In the genomic region with DNA sequence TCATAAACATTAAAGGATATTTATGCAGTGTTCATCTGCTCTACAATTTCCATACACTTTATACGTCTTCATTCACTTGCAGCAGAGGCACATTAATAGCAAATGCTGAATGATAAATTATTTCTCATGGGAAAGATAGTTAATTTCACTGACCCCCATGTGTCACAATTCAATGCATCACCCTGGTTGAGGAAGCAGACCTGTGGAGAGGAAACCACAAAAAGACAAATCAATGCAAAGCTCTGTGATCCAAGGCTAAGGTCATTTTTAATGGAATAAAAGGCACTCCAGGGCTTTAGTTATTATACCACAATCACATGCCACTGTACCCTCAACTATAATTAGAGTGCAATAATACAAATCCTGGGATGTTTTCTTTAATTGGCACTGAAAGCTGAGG, we compare ENCODE assay signal across 27 cellular contexts. TPM values are rescaled to one million over a fixed set of nuclear protein-coding genes. Genes with fewer than 3 reads are reported as not detected.
A peak's percentile ranks its signal among the peaks of the same experiment; 100 is the strongest.
DNase-seq lines count a peak whose midpoint lies in the region; ATAC-seq and TF ChIP-seq lines count a peak whose summit lies in the region.
"Had no signal": no experiment of that assay in that cellular context is flagged by ENCODE, and none has a peak within 500 bp of the region (broad histone marks: within the 10 kb centered on the region; RNA-seq: fewer than 3 reads in every experiment).

No MANE protein-coding gene starts in this region.

- H3K9me3 Mint-ChIP-seq in activated T-cell treated with anti-CD3 and anti-CD28 coated beads, Interleukin-2, amount 50 U/mL, for 4 hours, result peaks cover 5% of the 10 kb centered on the region
- H3K9me3 Mint-ChIP-seq: activated CD4-positive, alpha-beta memory T cell treated with anti-CD3 and anti-CD28 coated beads for 36 hours; activated naive CD8-positive, alpha-beta T cell treated with anti-CD3 and anti-CD28 coated beads, Interleukin-2, amount 50 U/mL, for 24 hours; nephron had no signal

- DNase-seq in NCI-H1105 treated with DMSO at 0.1 percent for 48 hours (lab: John Stamatoyannopoulos, UW) (peak; percentile 11), NCI-H1105 (lab: John Stamatoyannopoulos, UW) (no peak), M059J (ENCODE audit: low read depth) (peak; percentile 86), astrocyte of the cerebellum (ENCODE audit: low read depth) (peak; percentile 68), lung microvascular endothelial cell (ENCODE audit: low read depth in 2 of 2) (peak; percentile 23 to 81), iPS-NIHi7 (ENCODE audit: extremely low spot score) (no peak)
- no peak for DNase-seq in activated T-cell treated with anti-CD3 and anti-CD28 coated beads, Interleukin-2, amount 50 U/mL, for 4 hours
- DNase-seq: activated CD4-positive, alpha-beta memory T cell treated with anti-CD3 and anti-CD28 coated beads for 36 hours; activated CD4-positive, alpha-beta T cell treated with anti-CD3 and anti-CD28 coated beads for 1 hour; activated naive CD4-positive, alpha-beta T cell; activated naive CD8-positive, alpha-beta T cell treated with anti-CD3 and anti-CD28 coated beads, Interleukin-2, amount 50 U/mL, for 24 hours; body of pancreas; DMS79 treated with DMSO at 0.1 percent for 48 hours; GOT3; hippocampal formation; left colon; mammary epithelial cell; NCI-H1417 treated with DMSO at 0.1 percent for 48 hours; NCI-H2081 treated with DMSO at 0.1 percent for 48 hours; stimulated activated naive CD4-positive, alpha-beta T cell; T-helper 2 cell had no signal

- H3K4me1 Mint-ChIP-seq in activated T-cell treated with anti-CD3 and anti-CD28 coated beads, Interleukin-2, amount 50 U/mL, for 4 hours (ENCODE audit: low read depth), result no peaks in the 10 kb centered on the region
- H3K4me1 Mint-ChIP-seq: activated naive CD8-positive, alpha-beta T cell treated with anti-CD3 and anti-CD28 coated beads, Interleukin-2, amount 50 U/mL, for 24 hours; nephron had no signal

- no peak overlapping the region for H3K4me3 ChIP-seq in astrocyte of the cerebellum (ENCODE audit: low read depth, low read length)
- H3K4me3 ChIP-seq: body of pancreas, gastroesophageal sphincter, smooth muscle cell, suprapubic skin had no signal

- H3K36me3 Mint-ChIP-seq in activated T-cell treated with anti-CD3 and anti-CD28 coated beads, Interleukin-2, amount 50 U/mL, for 4 hours (ENCODE audit: insufficient read depth), result no peaks in the 10 kb centered on the region
- H3K36me3 Mint-ChIP-seq: activated CD4-positive, alpha-beta memory T cell treated with anti-CD3 and anti-CD28 coated beads for 36 hours had no signal

- H3K27me3 Mint-ChIP-seq in activated T-cell treated with anti-CD3 and anti-CD28 coated beads, Interleukin-2, amount 50 U/mL, for 4 hours (ENCODE audit: low read depth), result peaks cover 4% of the 10 kb centered on the region

- H3K4me3 Mint-ChIP-seq in activated T-cell treated with anti-CD3 and anti-CD28 coated beads, Interleukin-2, amount 50 U/mL, for 4 hours, result no peak overlapping the region
- H3K4me3 Mint-ChIP-seq: activated CD4-positive, alpha-beta memory T cell treated with anti-CD3 and anti-CD28 coated beads for 36 hours; activated naive CD8-positive, alpha-beta T cell treated with anti-CD3 and anti-CD28 coated beads, Interleukin-2, amount 50 U/mL, for 24 hours; nephron had no signal

- TF ChIP-seq CTCF in astrocyte of the cerebellum (IDR thresholded peaks at IDR 0.05; ENCODE audit: low read depth, low read length, missing control alignments), result no peak

- no peak for ATAC-seq in activated T-cell treated with anti-CD3 and anti-CD28 coated beads, Interleukin-2, amount 50 U/mL, for 4 hours
- no peak for ATAC-seq in HG02798 (IDR thresholded peaks at IDR 0.05; ENCODE audit: poor library complexity, unreplicated experiment)
- ATAC-seq: activated naive CD8-positive, alpha-beta T cell treated with anti-CD3 and anti-CD28 coated beads, Interleukin-2, amount 50 U/mL, for 24 hours; body of pancreas; gastroesophageal sphincter; left colon had no signal

- in situ Hi-C loops in astrocyte of the cerebellum (cut with HindIII; ENCODE audit: low sequenced_read_pairs), result no loop called here

RNA-seq across cellular contexts. Expression of a gene that starts 40.3 kb away (rescaled TPM):
- total RNA-seq in M059J (2014; rRNA removed; shearing (Covaris generic)), result 64.6 and 97.6 TPM in 2 replicates
- total RNA-seq in lung microvascular endothelial cell, result 0.60 and 2.6 TPM in 2 replicates
- 1 to 10 TPM; 1.3 to 1.5 (median 1.3) TPM for total RNA-seq in activated T-cell treated with anti-CD3 and anti-CD28 coated beads, Interleukin-2, amount 50 U/mL, for 4 hours
- total RNA-seq: OCI-LY7 had no signal

Comparison
In these comparisons a context has a peak if more than half of its experiments do, and no peak if none do; other contexts are left out.
1. DNase-seq: peak in NCI-H1105 treated with DMSO at 0.1 percent for 48 hours (single experiment), M059J (single experiment), astrocyte of the cerebellum (single experiment) and lung microvascular endothelial cell (2 of 2); none in NCI-H1105 (single experiment), iPS-NIHi7 (single experiment) and activated T-cell treated with anti-CD3 and anti-CD28 coated beads, Interleukin-2, amount 50 U/mL, for 4 hours (single experiment).
2. RNA of a gene that starts 40.3 kb away (total RNA-seq): 64.6 to 97.6 TPM in M059J; 1.3 to 1.5 TPM in activated T-cell treated with anti-CD3 and anti-CD28 coated beads, Interleukin-2, amount 50 U/mL, for 4 hours and 0.60 to 2.6 TPM in lung microvascular endothelial cell; every median in the first group is over 10 times any median in the second.